ENCODE assay signal across 10 cellular contexts in the genomic region with DNA sequence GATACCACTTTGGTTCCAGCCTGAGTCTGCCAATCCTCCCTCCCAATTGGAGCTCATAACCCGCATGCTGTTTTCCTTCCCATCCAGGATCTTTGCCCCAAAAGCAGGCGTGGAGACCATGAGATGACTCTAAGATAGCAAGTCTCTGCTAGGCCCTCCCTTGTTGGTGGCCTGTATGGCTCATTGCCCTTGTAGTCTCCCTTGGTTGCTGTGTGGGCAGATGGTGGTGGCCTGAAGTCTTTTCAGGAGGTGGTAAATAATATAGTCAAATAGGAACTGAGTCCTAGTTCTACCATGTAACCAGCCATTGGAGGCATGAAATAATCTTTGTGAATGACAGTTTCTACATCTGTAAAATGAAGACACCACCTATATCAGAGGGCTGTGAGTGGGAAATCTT. TPM values are rescaled to one million over a fixed set of nuclear protein-coding genes. Genes with fewer than 3 reads are reported as not detected.
DNase-seq lines count a peak whose midpoint lies in the region; TF ChIP-seq lines count a peak whose summit lies in the region.
"Had no signal": no experiment of that assay in that cellular context is flagged by ENCODE, and none has a peak within 500 bp of the region (broad histone marks: within the 10 kb centered on the region; RNA-seq: fewer than 3 reads in every experiment).

No MANE protein-coding gene starts in this region.

- H3K4me1 Mint-ChIP-seq in activated CD4-positive, alpha-beta T cell treated with anti-CD3 and anti-CD28 coated beads, Interleukin-2, amount 10 ng/mL, durations not matched to agents 7 days and 5 days, result peaks cover 23% of the 10 kb centered on the region
- peaks cover 21% of the 10 kb centered on the region for H3K4me1 Mint-ChIP-seq in activated CD4-positive, alpha-beta memory T cell treated with anti-CD3 and anti-CD28 coated beads, Interleukin-2, amount 10 ng/mL, durations not matched to agents 7 days and 5 days

- DNase-seq in activated CD4-positive, alpha-beta T cell treated with anti-CD3 and anti-CD28 coated beads, Interleukin-2, amount 10 ng/mL, durations not matched to agents 7 days and 5 days, result no peak
- DNase-seq in activated CD4-positive, alpha-beta T cell treated with anti-CD3 and anti-CD28 coated beads, Interleukin-2, amount 50 U/mL, for 48 hours, result no peak
- no peak for DNase-seq in activated CD4-positive, alpha-beta memory T cell treated with anti-CD3 and anti-CD28 coated beads, Interleukin-2, amount 10 ng/mL, durations not matched to agents 7 days and 5 days
- no peak for DNase-seq in stomach
- DNase-seq in NOMO-1 treated with dmso at 0.1 percent for 144 hours (lab: John Stamatoyannopoulos, UW; ENCODE audit: unreplicated experiment), result no peak
- no peak for DNase-seq in MV-4-11 (lab: John Stamatoyannopoulos, UW)
- no peak for DNase-seq in NCI-H69 (lab: John Stamatoyannopoulos, UW)
- DNase-seq: aorta, SHP77 had no signal

- no peak for TF ChIP-seq CTCF in stomach (IDR thresholded peaks at IDR 0.05)

- H3K36me3 ChIP-seq in iPS-18a (ENCODE audit: control insufficient read depth, low read depth, low read length) (no peaks in the 10 kb centered on the region), stomach (peaks cover 4 to 33% (median 28%) of the 10 kb centered on the region in 4 donors)

- 56 to 75% (median 67%) methylated on average over 2 of the region's 2 CpGs for WGBS in stomach, 5 donors

- H3K4me3 ChIP-seq in iPS-18a (ENCODE audit: low read length) (peak overlapping the region; percentile 59), stomach (peak overlapping the region in 3 of 4 donors; percentile 69 to 80 (median 80))

- no peaks in the 10 kb centered on the region for H3K4me1 ChIP-seq in iPS-18a (ENCODE audit: control insufficient read depth, low read depth, low read length)
- peaks cover 0 to 49% (median 31%) of the 10 kb centered on the region in 4 donors for H3K4me1 ChIP-seq in stomach

- no peak for TF ChIP-seq POLR2A in stomach (IDR thresholded peaks at IDR 0.05)

- intact Hi-C loops in stomach (cut with DNase I; ENCODE audit: low total_unique reads), result no loop called here

- H3K27ac Mint-ChIP-seq in activated CD4-positive, alpha-beta T cell treated with anti-CD3 and anti-CD28 coated beads, Interleukin-2, amount 10 ng/mL, durations not matched to agents 7 days and 5 days, result no peak overlapping the region
- peak overlapping the region; percentile 54 for H3K27ac Mint-ChIP-seq in activated CD4-positive, alpha-beta memory T cell treated with anti-CD3 and anti-CD28 coated beads, Interleukin-2, amount 10 ng/mL, durations not matched to agents 7 days and 5 days

- H3K9me3 Mint-ChIP-seq in activated CD4-positive, alpha-beta T cell treated with anti-CD3 and anti-CD28 coated beads, Interleukin-2, amount 10 ng/mL, durations not matched to agents 7 days and 5 days, result no peaks in the 10 kb centered on the region
- no peaks in the 10 kb centered on the region for H3K9me3 Mint-ChIP-seq in activated CD4-positive, alpha-beta memory T cell treated with anti-CD3 and anti-CD28 coated beads, Interleukin-2, amount 10 ng/mL, durations not matched to agents 7 days and 5 days

- no peak overlapping the region for H3K9ac ChIP-seq in iPS-18a (ENCODE audit: low read length)

- H3K27ac ChIP-seq in iPS-18a (ENCODE audit: low read length) (no peak overlapping the region), stomach (peak overlapping the region in 2 of 5 donors; percentile 81 to 84)

- peaks cover 9% of the 10 kb centered on the region for H3K36me3 Mint-ChIP-seq in activated CD4-positive, alpha-beta T cell treated with anti-CD3 and anti-CD28 coated beads, Interleukin-2, amount 10 ng/mL, durations not matched to agents 7 days and 5 days (ENCODE audit: low read depth)
- H3K36me3 Mint-ChIP-seq in activated CD4-positive, alpha-beta memory T cell treated with anti-CD3 and anti-CD28 coated beads, Interleukin-2, amount 10 ng/mL, durations not matched to agents 7 days and 5 days (ENCODE audit: low read depth), result peaks cover 16% of the 10 kb centered on the region

- POLR2A ChIA-PET in activated CD4-positive, alpha-beta T cell treated with anti-CD3 and anti-CD28 coated beads, Interleukin-2, amount 10 ng/mL, durations not matched to agents 7 days and 5 days (lab: Charles Lee), result interaction anchor here (0.6 kb wide), 1 partner anchor 57 kb away, joined by 3 read pairs; the partner anchor contains the start of gene UBL4A
- POLR2A ChIA-PET in activated CD4-positive, alpha-beta memory T cell treated with anti-CD3 and anti-CD28 coated beads, Interleukin-2, amount 10 ng/mL, durations not matched to agents 7 days and 5 days (lab: Charles Lee), result interaction anchor here (0.8 to 3.7 kb wide), 6 partner anchors 9 to 60 kb away, joined by 3 to 28 read pairs (median 4); partner anchors contain the start of genes RPL10 and TAFAZZIN

- no peaks in the 10 kb centered on the region for H3K27me3 Mint-ChIP-seq in activated CD4-positive, alpha-beta T cell treated with anti-CD3 and anti-CD28 coated beads, Interleukin-2, amount 10 ng/mL, durations not matched to agents 7 days and 5 days
- no peaks in the 10 kb centered on the region for H3K27me3 Mint-ChIP-seq in activated CD4-positive, alpha-beta memory T cell treated with anti-CD3 and anti-CD28 coated beads, Interleukin-2, amount 10 ng/mL, durations not matched to agents 7 days and 5 days

- TF ChIP-seq EP300 in stomach (IDR thresholded peaks at IDR 0.05), result no peak

- H3K27me3 ChIP-seq in iPS-18a (ENCODE audit: control insufficient read depth, insufficient read depth, low read length) (no peaks in the 10 kb centered on the region), stomach (no peaks in the 10 kb centered on the region)

- peaks cover 4% of the 10 kb centered on the region for H3K9me3 ChIP-seq in iPS-18a (ENCODE audit: control insufficient read depth, low read depth, low read length)
- H3K9me3 ChIP-seq in stomach, result no peaks in the 10 kb centered on the region

- peak overlapping the region; percentile 77 for H3K4me3 Mint-ChIP-seq in activated CD4-positive, alpha-beta T cell treated with anti-CD3 and anti-CD28 coated beads, Interleukin-2, amount 10 ng/mL, durations not matched to agents 7 days and 5 days
- H3K4me3 Mint-ChIP-seq in activated CD4-positive, alpha-beta memory T cell treated with anti-CD3 and anti-CD28 coated beads, Interleukin-2, amount 10 ng/mL, durations not matched to agents 7 days and 5 days, result peak overlapping the region; percentile 75

- CTCF ChIA-PET in activated CD4-positive, alpha-beta T cell treated with anti-CD3 and anti-CD28 coated beads, Interleukin-2, amount 10 ng/mL, durations not matched to agents 7 days and 5 days (lab: Charles Lee), result interaction anchor here (1.6 kb wide), 1 partner anchor 18 kb away, joined by 4 read pairs; the partner anchor contains the start of gene TAFAZZIN
- CTCF ChIA-PET in activated CD4-positive, alpha-beta memory T cell treated with anti-CD3 and anti-CD28 coated beads, Interleukin-2, amount 10 ng/mL, durations not matched to agents 7 days and 5 days (lab: Charles Lee), result interaction anchor here (0.6 to 1.4 kb wide), 3 partner anchors 9 to 94 kb away, joined by 3 to 5 read pairs (median 3); partner anchors contain the start of gene RPL10

RNA-seq across cellular contexts. Expression of gene ATP6AP1, which starts 1.2 kb away (rescaled TPM):
- 10 to 100 TPM; 46.1 to 46.9 TPM for total RNA-seq in activated CD4-positive, alpha-beta T cell treated with anti-CD3 and anti-CD28 coated beads, Interleukin-2, amount 10 ng/mL, durations not matched to agents 7 days and 5 days
- total RNA-seq in activated CD4-positive, alpha-beta memory T cell treated with anti-CD3 and anti-CD28 coated beads, Interleukin-2, amount 10 ng/mL, durations not matched to agents 7 days and 5 days, result 10 to 100 TPM; 52.3 to 53.2 TPM
- 10 to 100 TPM; 13.4 to 69.3 (median 26.6) TPM for total RNA-seq in stomach
- 10 to 100 TPM; 16.8 to 49.6 (median 34.9) TPM for polyA plus RNA-seq in stomach

RNA-seq across cellular contexts. Expression of gene GDI1, which starts 7.2 kb away (rescaled TPM):
- 100 to 1,000 TPM; 118 to 123 TPM for total RNA-seq in activated CD4-positive, alpha-beta T cell treated with anti-CD3 and anti-CD28 coated beads, Interleukin-2, amount 10 ng/mL, durations not matched to agents 7 days and 5 days
- total RNA-seq in activated CD4-positive, alpha-beta memory T cell treated with anti-CD3 and anti-CD28 coated beads, Interleukin-2, amount 10 ng/mL, durations not matched to agents 7 days and 5 days, result 100 to 1,000 TPM; 114 to 117 TPM
- total RNA-seq in stomach, result 100 to 1,000 TPM in 2 of 5 donors, 10 to 100 TPM in 3; 46.4 to 178 (median 93.3) TPM
- polyA plus RNA-seq in stomach, result 10 to 100 TPM; 45.7 to 61.8 (median 59.1) TPM

RNA-seq across cellular contexts. Expression of gene FAM50A, which starts 14.2 kb away (rescaled TPM):
- total RNA-seq in activated CD4-positive, alpha-beta T cell treated with anti-CD3 and anti-CD28 coated beads, Interleukin-2, amount 10 ng/mL, durations not matched to agents 7 days and 5 days, result 10 to 100 TPM; 54.3 to 66.9 TPM
- total RNA-seq in activated CD4-positive, alpha-beta memory T cell treated with anti-CD3 and anti-CD28 coated beads, Interleukin-2, amount 10 ng/mL, durations not matched to agents 7 days and 5 days, result 10 to 100 TPM; 62.4 to 65.4 TPM
- total RNA-seq in stomach, result 10 to 100 TPM; 16.7 to 79.4 (median 55.4) TPM
- 100 to 1,000 TPM in 2 of 3 donors, 10 to 100 TPM in 1; 82.2 to 162 (median 157) TPM for polyA plus RNA-seq in stomach

RNA-seq across cellular contexts. Expression of gene TAFAZZIN, which starts 18.4 kb away (rescaled TPM):
- 100 to 1,000 TPM in 1 of 2 experiments, 10 to 100 TPM in 1; 86.6 to 104 TPM for total RNA-seq in activated CD4-positive, alpha-beta T cell treated with anti-CD3 and anti-CD28 coated beads, Interleukin-2, amount 10 ng/mL, durations not matched to agents 7 days and 5 days
- total RNA-seq in activated CD4-positive, alpha-beta memory T cell treated with anti-CD3 and anti-CD28 coated beads, Interleukin-2, amount 10 ng/mL, durations not matched to agents 7 days and 5 days, result 10 to 100 TPM; 93.7 to 93.9 TPM
- 100 to 1,000 TPM in 2 of 5 donors, 10 to 100 TPM in 3; 12.7 to 202 (median 84.6) TPM for total RNA-seq in stomach
- polyA plus RNA-seq in stomach, result 10 to 100 TPM; 19.4 to 59.9 (median 21.8) TPM

RNA-seq across cellular contexts. Expression of gene DNASE1L1, which starts 20.7 kb away (rescaled TPM):
- total RNA-seq in activated CD4-positive, alpha-beta T cell treated with anti-CD3 and anti-CD28 coated beads, Interleukin-2, amount 10 ng/mL, durations not matched to agents 7 days and 5 days, result 10 to 100 TPM; 21.8 to 24.3 TPM
- total RNA-seq in activated CD4-positive, alpha-beta memory T cell treated with anti-CD3 and anti-CD28 coated beads, Interleukin-2, amount 10 ng/mL, durations not matched to agents 7 days and 5 days, result 10 to 100 TPM; 23.3 to 23.7 TPM
- total RNA-seq in stomach, result 10 to 100 TPM; 12.5 to 48.7 (median 26.3) TPM
- polyA plus RNA-seq in stomach, result 10 to 100 TPM; 15.9 to 18.2 (median 16.0) TPM
